ENCODE assay signal across 8 cellular contexts in the genomic region with DNA sequence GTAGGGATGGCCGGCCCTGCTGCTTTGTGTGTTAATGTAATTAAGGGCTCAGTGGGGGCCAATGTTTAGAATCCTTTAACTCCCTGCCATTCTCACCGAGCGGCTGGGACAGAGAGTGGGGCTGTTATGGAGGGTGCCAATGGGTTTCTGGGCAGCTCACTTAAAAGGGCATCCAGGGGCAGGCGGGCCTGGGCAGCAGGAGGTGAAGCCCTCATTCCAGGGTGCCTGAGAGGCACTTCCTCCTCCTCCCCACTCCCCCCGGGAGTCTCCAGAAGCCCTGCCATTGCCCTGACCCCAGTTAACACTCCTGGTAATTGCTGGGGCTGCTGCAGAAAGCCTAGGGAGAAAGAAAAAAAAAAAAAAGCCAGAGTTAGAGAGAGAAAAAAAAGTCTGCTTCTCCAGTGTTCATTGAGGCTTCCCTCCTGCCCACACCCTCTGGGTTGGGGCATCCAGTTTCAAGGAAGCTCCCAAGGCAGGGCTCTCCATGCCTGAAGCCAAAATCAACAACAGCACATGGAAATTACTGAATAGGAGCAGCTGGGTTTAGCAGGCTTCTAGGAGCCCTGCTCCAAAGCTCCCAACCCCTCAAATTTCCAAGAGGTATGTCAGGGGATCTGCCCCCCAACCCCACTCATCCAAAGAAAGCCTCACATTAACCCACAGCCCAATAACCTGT. TPM values are rescaled to one million over a fixed set of nuclear protein-coding genes. Genes with fewer than 3 reads are reported as not detected.
DNase-seq lines count a peak whose midpoint lies in the region; ATAC-seq and TF ChIP-seq lines count a peak whose summit lies in the region.

No MANE protein-coding gene starts in this region.

- no peak overlapping the region for H3K4me3 ChIP-seq in HUES64 (ENCODE audit: low read length)
- H3K4me3 ChIP-seq in heart right ventricle, result peak overlapping the region in 1 of 10 donors; percentile 12
- H3K4me3 ChIP-seq in stomach, result no peak overlapping the region

- peaks cover 31% of the 10 kb centered on the region for H3K4me1 ChIP-seq in HUES64 (ENCODE audit: insufficient read depth, low read length)
- peaks cover 29 to 95% (median 85%) of the 10 kb centered on the region in 9 donors for H3K4me1 ChIP-seq in heart right ventricle
- H3K4me1 ChIP-seq in stomach, result peaks cover 27 to 85% (median 64%) of the 10 kb centered on the region in 4 donors

- TF ChIP-seq EP300 in stomach (IDR thresholded peaks at IDR 0.05), result no peak

- no peaks in the 10 kb centered on the region for H3K27me3 ChIP-seq in HUES64 (ENCODE audit: insufficient read depth, low read length)
- H3K27me3 ChIP-seq in heart right ventricle, result no peaks in the 10 kb centered on the region
- H3K27me3 ChIP-seq in stomach, result no peaks in the 10 kb centered on the region

- WGBS in HUES64, result 7% methylated on average over 5 of the region's 5 CpGs
- WGBS in heart right ventricle, 2 donors, result 24 to 32% methylated on average over 5 of the region's 5 CpGs
- 41 to 46% (median 45%) methylated on average over 5 of the region's 5 CpGs for WGBS in stomach, 5 donors

- CTCF ChIA-PET in GM10248 (lab: Yijun Ruan, JAX), result interaction anchor here (0.9 to 1.5 kb wide), 3 partner anchors 9 to 70 kb away, joined by 3 to 8 read pairs (median 3); no protein-coding TSS in a partner anchor

- POLR2A ChIA-PET in GM10248 (lab: Yijun Ruan, JAX), result no interaction called here

- H3K9me3 ChIP-seq in HUES64 (ENCODE audit: insufficient read depth, low read depth, low read length), result no peaks in the 10 kb centered on the region
- H3K9me3 ChIP-seq in heart right ventricle, result no peaks in the 10 kb centered on the region
- H3K9me3 ChIP-seq in stomach, result no peaks in the 10 kb centered on the region

- intact Hi-C loops in heart right ventricle (cut with DNase I), result no loop called here
- intact Hi-C loops in stomach (cut with DNase I; ENCODE audit: low total_unique reads), result no loop called here

- H3K27ac ChIP-seq in HUES64 (ENCODE audit: low read depth, low read length) (peak overlapping the region; percentile 2; the same call in 1 of the 2 replicates), heart right ventricle (peak overlapping the region in 9 of 10 donors; percentile 22 to 75 (median 62)), stomach (peak overlapping the region; percentile 23 to 99 (median 60))

- DNase-seq in SK-N-DZ (ENCODE audit: low spot score) (peak; percentile 49), heart right ventricle (no peak), stomach (peak; percentile 53), GM10248 (ENCODE audit: extremely low spot score) (no peak), GF-D8 (lab: John Stamatoyannopoulos, UW) (no peak)

- no peak overlapping the region for H3K9ac ChIP-seq in HUES64 (ENCODE audit: low read depth, low read length)

- TF ChIP-seq CTCF in heart right ventricle (IDR thresholded peaks at IDR 0.05), result no peak
- no peak for TF ChIP-seq CTCF in stomach (IDR thresholded peaks at IDR 0.05)
- TF ChIP-seq CTCF in GM10248 (IDR thresholded peaks at IDR 0.05; ENCODE audit: control extremely low read depth, extremely low read depth, low read depth, missing control alignments), result no peak

- H3K36me3 ChIP-seq in HUES64 (ENCODE audit: insufficient read depth, low read length), result no peaks in the 10 kb centered on the region
- H3K36me3 ChIP-seq in heart right ventricle, result no peaks in the 10 kb centered on the region
- no peaks in the 10 kb centered on the region for H3K36me3 ChIP-seq in stomach

- TF ChIP-seq POLR2A in stomach (IDR thresholded peaks at IDR 0.05), result no peak

- ATAC-seq in heart right ventricle, result peak; percentile 25 to 82 (median 70)
- no peak for ATAC-seq in GM21528 (IDR thresholded peaks at IDR 0.05; ENCODE audit: low FRiP score, unreplicated experiment)
- no peak for ATAC-seq in HG03108 (IDR thresholded peaks at IDR 0.05; ENCODE audit: unreplicated experiment)

RNA-seq across cellular contexts. Expression of a gene that starts 28.0 kb away (rescaled TPM):
- 13.1 TPM for polyA plus RNA-seq in HUES64 (2013, experiment 1 of 2)
- polyA plus RNA-seq in HUES64 (2013, experiment 2 of 2), result 17.7 TPM
- 10.0 and 12.3 TPM in 2 replicates for polyA plus RNA-seq in SK-N-DZ (2014; cell fraction: cytosol; rRNA removed)
- polyA plus RNA-seq in SK-N-DZ (2014; cell fraction: nucleus; rRNA removed), result 40.2 TPM in 2 replicates
- total RNA-seq in heart right ventricle (10 to 100 TPM; 38.3 to 65.0 (median 47.2) TPM), stomach (100 to 1,000 TPM in 1 of 5 donors, 10 to 100 TPM in 4; 10.5 to 111 (median 23.6) TPM)
- polyA plus RNA-seq in heart right ventricle (10 to 100 TPM; 26.9 to 33.1 TPM), stomach (10 to 100 TPM; 16.5 to 30.1 (median 19.8) TPM)

Comparison
In these comparisons a context has a peak if more than half of its experiments do, and no peak if none do; other contexts are left out.
1. H3K27ac ChIP-seq: peak in every context shown above with its lines; median percentile 62 in heart right ventricle; 60 in stomach; 2 in HUES64.
2. DNase-seq: peak in SK-N-DZ (single experiment) and stomach (single experiment); none in heart right ventricle (0 of 2), GM10248 (single experiment) and GF-D8 (single experiment).
3. ATAC-seq: peak in heart right ventricle (8 of 8); none in GM21528 (single experiment) and HG03108 (single experiment).